ENCODE assay signal across 8 cellular contexts in genomic region chr21:41168391-41169257, GRCh38. TPM values are rescaled to one million over a fixed set of nuclear protein-coding genes. Genes with fewer than 3 reads are reported as not detected.
A peak's percentile ranks its signal among the peaks of the same experiment; 100 is the strongest.
DNase-seq lines count a peak whose midpoint lies in the region; ATAC-seq, FAIRE-seq and TF ChIP-seq lines count a peak whose summit lies in the region.

No MANE protein-coding gene starts in this region.

- H3K27me3 Mint-ChIP-seq in effector memory CD8-positive, alpha-beta T cell: peaks cover 46 to 76% of the 10 kb centered on the region in 2 donors

- 2% methylated on average over 20 of the region's 75 CpGs for WGBS in right lobe of liver (ENCODE audit: insufficient coverage, low coverage, low lambda C conversion rate, missing lambda C conversion rate)

- no peaks in the 10 kb centered on the region for H3K36me3 Mint-ChIP-seq in effector memory CD8-positive, alpha-beta T cell (ENCODE audit: insufficient read depth)

- no peak for ATAC-seq in effector memory CD8-positive, alpha-beta T cell (replicated peaks)
- ATAC-seq in right lobe of liver (peak; percentile 26 to 52 (median 30)), HG03342 (IDR thresholded peaks at IDR 0.05; ENCODE audit: unreplicated experiment) (no peak)

- H3K4me1 ChIP-seq in right lobe of liver: no peaks in the 10 kb centered on the region
- peaks cover 20% of the 10 kb centered on the region for H3K4me1 ChIP-seq in stomach smooth muscle (ENCODE audit: control insufficient read depth, insufficient read depth, low read length)

- FAIRE-seq in RCC 7860 (lab: Jason Lieb, UNC): no peak

- peak overlapping the region in 1 of 2 donors; percentile 19 for H3K27ac Mint-ChIP-seq in effector memory CD8-positive, alpha-beta T cell

- DNase-seq in 8988T (peak; percentile 30), GM12865 (ENCODE audit: low read depth) (peak; percentile 15), RCC 7860 (ENCODE audit: low spot score) (peak; percentile 62), right lobe of liver (peak in 2 of 3 donors; percentile 46 to 60)
- DNase-seq in effector memory CD8-positive, alpha-beta T cell: no peak
- no peak for DNase-seq in activated effector memory CD4-positive, alpha-beta T cell treated with anti-CD3 and anti-CD28 coated beads, Interleukin-2, amount 50 U/mL, for 16 hours

- H3K36me3 ChIP-seq in right lobe of liver (no peaks in the 10 kb centered on the region), stomach smooth muscle (ENCODE audit: control insufficient read depth in 2 of 2, insufficient read depth in 2 of 2, low read length in 2 of 2) (no peaks in the 10 kb centered on the region)

- H3K4me1 Mint-ChIP-seq in effector memory CD8-positive, alpha-beta T cell (ENCODE audit: low read depth in 2 of 2): peaks cover 5% of the 10 kb centered on the region in 2 donors

- TF ChIP-seq CTCF in GM12865 (IDR thresholded peaks at IDR 0.05; ENCODE audit: insufficient read depth, low read depth, low read length, missing control alignments): no peak
- no peak for TF ChIP-seq CTCF in right lobe of liver (IDR thresholded peaks at IDR 0.05)

- H3K9me3 Mint-ChIP-seq in effector memory CD8-positive, alpha-beta T cell: no peaks in the 10 kb centered on the region

- no peaks in the 10 kb centered on the region for H3K9me3 ChIP-seq in right lobe of liver
- no peaks in the 10 kb centered on the region for H3K9me3 ChIP-seq in stomach smooth muscle (ENCODE audit: control insufficient read depth in 2 of 2, low read length in 2 of 2)

- H3K4me3 Mint-ChIP-seq in effector memory CD8-positive, alpha-beta T cell: peak overlapping the region; percentile 66 to 75

- H3K27me3 ChIP-seq in right lobe of liver (no peaks in the 10 kb centered on the region), stomach smooth muscle (ENCODE audit: control insufficient read depth in 1 of 2, insufficient read depth in 2 of 2, low read length in 2 of 2) (no peaks in the 10 kb centered on the region)

- intact Hi-C loops in right lobe of liver (cut with DNase I): no loop called here

- H3K4me3 ChIP-seq in GM12865 (ENCODE audit: low read depth, low read length): peak overlapping the region; percentile 49
- peak overlapping the region; percentile 29 to 56 (median 43) for H3K4me3 ChIP-seq in right lobe of liver
- H3K4me3 ChIP-seq in stomach smooth muscle (ENCODE audit: low read length in 2 of 2): peak overlapping the region; percentile 65 to 79

- TF ChIP-seq POLR2A in right lobe of liver (IDR thresholded peaks at IDR 0.05): no peak

- peak overlapping the region; percentile 44 to 70 (median 67) for H3K27ac ChIP-seq in right lobe of liver
- H3K27ac ChIP-seq in stomach smooth muscle (ENCODE audit: low read length): peak overlapping the region; percentile 80

- H3K9ac ChIP-seq in stomach smooth muscle (ENCODE audit: low read length in 2 of 2): peak overlapping the region; percentile 71 to 88

RNA-seq across cellular contexts. Expression of gene BACE2, which starts 0.7 kb away (rescaled TPM):
- total RNA-seq in right lobe of liver: 1 to 10 TPM; 4.3 to 7.9 (median 5.4) TPM

Comparison
In these comparisons a context has a peak if more than half of its experiments do, and no peak if none do; other contexts are left out.
1. DNase-seq: peak in 8988T (single experiment), GM12865 (single experiment), RCC 7860 (single experiment) and right lobe of liver (2 of 3); none in effector memory CD8-positive, alpha-beta T cell (0 of 3) and activated effector memory CD4-positive, alpha-beta T cell treated with anti-CD3 and anti-CD28 coated beads, Interleukin-2, amount 50 U/mL, for 16 hours (single experiment).
2. ATAC-seq: peak in right lobe of liver (4 of 4); none in effector memory CD8-positive, alpha-beta T cell (single experiment) and HG03342 (single experiment).
3. Peak in every context shown above with its lines, with median percentiles within 50 percentile points of each other: H3K4me3 ChIP-seq.